Comparison of ENCODE assay signal across 19 cellular contexts in the genomic region with DNA sequence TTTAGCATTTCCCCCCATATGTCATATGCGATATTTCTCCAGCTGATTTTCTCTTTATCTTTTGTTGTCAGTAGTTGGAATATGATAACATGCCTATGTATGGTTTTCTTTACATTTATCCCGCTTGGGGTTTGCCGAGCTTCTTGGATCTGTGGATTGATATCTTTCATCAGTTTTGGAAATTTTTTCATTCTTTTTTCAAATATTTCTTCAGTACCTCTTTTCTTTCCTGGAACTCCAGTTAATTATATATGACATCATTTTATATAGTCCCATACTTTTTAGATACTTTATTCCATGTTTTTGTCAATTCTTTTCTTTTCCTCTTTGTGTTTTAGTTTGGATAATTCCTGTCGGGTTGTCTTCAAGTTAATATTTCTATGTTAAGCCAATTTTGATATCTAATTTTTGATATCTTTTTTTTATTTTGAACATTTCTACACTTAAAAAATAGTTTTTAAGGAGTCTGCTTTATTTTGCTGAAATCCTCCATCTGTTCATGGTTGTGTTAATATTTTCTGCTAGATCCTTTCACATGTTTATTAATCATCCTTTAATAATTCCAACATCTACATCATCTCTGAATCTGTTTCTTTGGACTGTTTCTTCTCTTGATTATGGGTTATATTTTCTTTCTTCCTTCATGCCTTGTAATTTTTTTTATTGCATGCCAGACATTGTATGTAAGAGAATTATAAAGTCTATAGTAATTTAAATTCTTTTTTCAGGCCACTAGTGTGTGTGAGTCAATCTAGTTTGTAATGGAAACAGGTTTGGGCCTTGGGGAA. TPM values are rescaled to one million over a fixed set of nuclear protein-coding genes. Genes with fewer than 3 reads are reported as not detected.
DNase-seq lines count a peak whose midpoint lies in the region; ATAC-seq, FAIRE-seq and TF ChIP-seq lines count a peak whose summit lies in the region.
"Had no signal": no experiment of that assay in that cellular context is flagged by ENCODE, and none has a peak within 500 bp of the region (broad histone marks: within the 10 kb centered on the region; RNA-seq: fewer than 3 reads in every experiment).

No MANE protein-coding gene starts in this region.

- no peak for TF ChIP-seq POLR2A in K562 (conservative IDR thresholded peaks at IDR 0.05)

- CTCF ChIA-PET in HEK293 (lab: Yijun Ruan, JAX) = interaction anchor here (0.9 kb wide), 1 partner anchor 70 kb away, joined by 5 read pairs; no protein-coding TSS in a partner anchor
- CTCF ChIA-PET in K562 (lab: Yijun Ruan, JAX; ENCODE audit: low intra/inter-chr PET ratio) = no interaction called here

- 81% methylated on average over 4 of the region's 4 CpGs for WGBS in K562 (ENCODE audit: insufficient coverage, low coverage, missing lambda C conversion rate)
- WGBS in small intestine, 3 donors = 96 to 98% (median 98%) methylated on average over 4 of the region's 4 CpGs

- H2AFZ ChIP-seq in K562 (ENCODE audit: low read depth, low read length) = no peak overlapping the region

- no peak overlapping the region for H3K4me3 Mint-ChIP-seq in chondrocyte (ENCODE audit: unreplicated experiment)
- H3K4me3 Mint-ChIP-seq: CD4-positive, alpha-beta memory T cell had no signal

- TF ChIP-seq EP300 in K562 (IDR thresholded peaks at IDR 0.05; ENCODE audit: low read length) = no peak

- H3K79me2 ChIP-seq in K562 (ENCODE audit: control insufficient read depth, insufficient read depth, low read length) = peaks cover 75% of the 10 kb centered on the region

- no peak overlapping the region for H3K27ac Mint-ChIP-seq in chondrocyte (ENCODE audit: unreplicated experiment)
- H3K27ac Mint-ChIP-seq: CD4-positive, alpha-beta memory T cell had no signal

- H3K36me3 Mint-ChIP-seq in chondrocyte (ENCODE audit: low read depth) = peaks cover 9% of the 10 kb centered on the region

- in situ Hi-C loops in K562 (cut with MboI) = no loop called here

- H3K27me3 ChIP-seq in K562 (ENCODE audit: control insufficient read depth in 2 of 2, insufficient read depth in 2 of 2, low read length in 2 of 2) (no peaks in the 10 kb centered on the region), small intestine (ENCODE audit: control insufficient read depth in 2 of 2, insufficient read depth in 2 of 2, low read length in 2 of 2) (no peaks in the 10 kb centered on the region)
- H3K27me3 ChIP-seq: BE2C had no signal

- intact Hi-C loops in K562 (cut with micrococcal nuclease) = no loop called here

- H3K27me3 Mint-ChIP-seq in chondrocyte (ENCODE audit: low read depth) = no peaks in the 10 kb centered on the region

- no peaks in the 10 kb centered on the region for H3K9me1 ChIP-seq in K562 (ENCODE audit: control insufficient read depth, insufficient read depth, low read length)

- H3K36me3 ChIP-seq in HEK293 (ENCODE audit: control insufficient read depth in 2 of 2, insufficient read depth in 1 of 2, low read length in 2 of 2) (no peaks in the 10 kb centered on the region), K562 (ENCODE audit: control insufficient read depth, insufficient read depth, low read length) (peaks cover 22% of the 10 kb centered on the region), small intestine (ENCODE audit: control insufficient read depth in 2 of 2, insufficient read depth in 2 of 2, low read length in 2 of 2) (no peaks in the 10 kb centered on the region)
- H3K36me3 ChIP-seq: BE2C had no signal

- POLR2A ChIA-PET in HEK293 (lab: Yijun Ruan, JAX) (no interaction called here), K562 (lab: Yijun Ruan, JAX) (no interaction called here)

- ATAC-seq in K562 (no peak), HG02588 (IDR thresholded peaks at IDR 0.05; ENCODE audit: unreplicated experiment) (no peak)

- TF ChIP-seq RAD21 in K562 (CRISPR knock-in tag; conservative IDR thresholded peaks at IDR 0.05 in 1 of 2, IDR thresholded peaks at IDR 0.05 in 1 of 2) = no peak

- H3K4me3 ChIP-seq in HEK293 (ENCODE audit: low read depth, low read length) (no peak overlapping the region), K562 (no peak overlapping the region), small intestine (ENCODE audit: low read depth in 1 of 2, low read length in 2 of 2) (no peak overlapping the region)

- H3K4me1 Mint-ChIP-seq in chondrocyte (ENCODE audit: low read depth) = no peaks in the 10 kb centered on the region

- DNase-seq in K562 (ENCODE audit: extremely low read depth in 1 of 4, low spot score in 3 of 4) = no peak
- no peak for DNase-seq in small intestine
- no peak for DNase-seq in HUDEP-2 (lab: John Stamatoyannopoulos, UW; ENCODE audit: unreplicated experiment in 76 of 76)
- no peak for DNase-seq in chondrocyte (ENCODE audit: low spot score)
- DNase-seq: BE2C; CD4-positive, alpha-beta memory T cell; COR-L47; DMS153; DMS79 treated with DMSO at 0.1 percent for 48 hours; EL; GDM1; IMR-90; KG1 had no signal

- H3K4me2 ChIP-seq in K562 (ENCODE audit: insufficient read depth, low read length) = no peak overlapping the region

- no peak overlapping the region for H3K27ac ChIP-seq in HEK293 (ENCODE audit: extremely low read depth, low read depth, low read length)
- no peak overlapping the region for H3K27ac ChIP-seq in K562 (ENCODE audit: extremely low read depth, low read depth, low read length)
- no peak overlapping the region for H3K27ac ChIP-seq in small intestine (ENCODE audit: low read depth in 1 of 2, low read length in 1 of 2)
- H3K27ac ChIP-seq: C4-2B, HL-60 had no signal

- H4K20me1 ChIP-seq in K562 (replicated peaks; ENCODE audit: control insufficient read depth, insufficient read depth, low read length) = no peaks in the 10 kb centered on the region

- H3K4me1 ChIP-seq in HEK293 (ENCODE audit: control insufficient read depth, insufficient read depth, low read length) (no peaks in the 10 kb centered on the region), K562 (replicated peaks in 1 of 2; ENCODE audit: control insufficient read depth in 2 of 2, insufficient read depth in 2 of 2, low read length in 2 of 2) (peaks cover 21 to 34% of the 10 kb centered on the region in 2 experiments), small intestine (ENCODE audit: control insufficient read depth in 2 of 2, insufficient read depth in 1 of 2, low read depth in 1 of 2, low read length in 1 of 2) (peaks cover 5 to 7% of the 10 kb centered on the region in 2 donors)
- H3K4me1 ChIP-seq: BE2C had no signal

- TF ChIP-seq CTCF in HEK293 (tag by site-specific recombination; IDR thresholded peaks at IDR 0.05) = no peak
- no peak for TF ChIP-seq CTCF in K562 (IDR thresholded peaks at IDR 0.05 in 2 of 3, conservative IDR thresholded peaks at IDR 0.05 in 1 of 3; ENCODE audit: insufficient read depth in 2 of 3, low read depth in 1 of 3, low read length in 3 of 3)
- no peak for TF ChIP-seq CTCF in chondrocyte (IDR thresholded peaks at IDR 0.05)

- peaks cover 23% of the 10 kb centered on the region for H3K9me3 Mint-ChIP-seq in chondrocyte (ENCODE audit: low read depth)

- H3K9ac ChIP-seq in K562 (ENCODE audit: insufficient read depth in 1 of 2, low read depth in 2 of 2, low read length in 2 of 2) = no peak overlapping the region

- peak; percentile 59 for FAIRE-seq in A204.1 (lab: Jason Lieb, UNC)
- no peak for FAIRE-seq in K562 (lab: Jason Lieb, UNC)
- FAIRE-seq in small intestine (lab: Jason Lieb, UNC) = peak; percentile 33
- FAIRE-seq: D721Med had no signal

- no TSS peak for BruUV-seq in K562 (replicated peaks; lab: Mats Ljungman, UMichigan)

- H3K9me3 ChIP-seq in HEK293 (ENCODE audit: control insufficient read depth, insufficient read depth, low read depth, low read length) (no peaks in the 10 kb centered on the region), K562 (replicated peaks; ENCODE audit: control insufficient read depth, insufficient read depth, low read depth, low read length) (peaks cover 18% of the 10 kb centered on the region), small intestine (ENCODE audit: control insufficient read depth, low read depth) (peaks cover 1% of the 10 kb centered on the region)
- H3K9me3 ChIP-seq: BE2C had no signal

TF ChIP-seq in K562, 482 proteins besides CTCF, POLR2A, EP300 and RAD21 (continues in another document):
- TF ChIP-seq, protein P1, sequence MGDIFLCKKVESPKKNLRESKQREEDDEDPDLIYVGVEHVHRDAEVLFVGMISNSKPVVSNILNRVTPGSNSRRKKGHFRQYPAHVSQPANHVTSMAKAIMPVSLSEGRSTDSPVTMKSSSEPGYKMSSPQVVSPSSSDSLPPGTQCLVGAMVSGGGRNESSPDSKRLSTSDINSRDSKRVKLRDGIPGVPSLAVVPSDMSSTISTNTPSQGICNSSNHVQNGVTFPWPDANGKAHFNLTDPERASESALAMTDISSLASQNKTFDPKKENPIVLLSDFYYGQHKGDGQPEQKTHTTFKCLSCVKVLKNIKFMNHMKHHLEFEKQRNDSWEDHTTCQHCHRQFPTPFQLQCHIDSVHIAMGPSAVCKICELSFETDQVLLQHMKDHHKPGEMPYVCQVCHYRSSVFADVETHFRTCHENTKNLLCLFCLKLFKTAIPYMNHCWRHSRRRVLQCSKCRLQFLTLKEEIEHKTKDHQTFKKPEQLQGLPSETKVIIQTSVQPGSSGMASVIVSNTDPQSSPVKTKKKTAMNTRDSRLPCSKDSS (IDR thresholded peaks at IDR 0.05; ENCODE audit: low read depth, partially characterized antibody) = peak; percentile 92
- TF ChIP-seq ZEB2 (IDR thresholded peaks at IDR 0.05) (peak; percentile 51), WHSC1 (IDR thresholded peaks at IDR 0.05; ENCODE audit: low read length) (no peak), ZNF23 (CRISPR knock-in tag; IDR thresholded peaks at IDR 0.05) (no peak), ETV5 (CRISPR knock-in tag; IDR thresholded peaks at IDR 0.05; ENCODE audit: low read depth) (no peak), CBFA2T3 (IDR thresholded peaks at IDR 0.05) (peak; percentile 32; the same call in 1 of the 2 replicates)

RNA-seq across cellular contexts. Expression of a gene that starts 9.5 kb away (rescaled TPM):
- total RNA-seq in K562 (2011; cell fraction: chromatin; rRNA removed; ENCODE audit: low replicate concordance) = 37.6 and 49.9 TPM in 2 replicates
- 23.3 and 28.0 TPM in 2 replicates for total RNA-seq in K562 (2011; cell fraction: nucleolus; rRNA removed)
- 34.2 and 58.8 TPM in 2 replicates for total RNA-seq in K562 (2011; cell fraction: nucleoplasm; rRNA removed)
- total RNA-seq in K562 (2014; rRNA removed) = 17.2 and 20.6 TPM in 2 replicates
- 9.3 and 10.2 TPM in 2 replicates for total RNA-seq in K562 (2014; rRNA removed; fragmentation: Illumina TruSeq; extraction: Trizol)
- total RNA-seq in K562 (2015; rRNA removed; fragmentation: Illumina TruSeq; extraction: Trizol) = 12.1 and 13.8 TPM in 2 replicates
- 23.1 and 24.2 TPM in 2 replicates for total RNA-seq in K562 (2021)
- 6.1 and 9.4 TPM in 2 replicates for polyA plus RNA-seq in K562 (2011; rRNA removed)
- 5.7 and 25.9 TPM in 2 replicates for polyA plus RNA-seq in K562 (2011; cell fraction: cytosol; rRNA removed)
- polyA plus RNA-seq in K562 (2011; cell fraction: nucleus; rRNA removed) = 9.8 and 25.2 TPM in 2 replicates
- 15.2 and 17.9 TPM in 2 replicates for polyA plus RNA-seq in K562 (2012)
- polyA plus RNA-seq in K562 (2014; fragmentation: Illumina TruSeq; extraction: Trizol) = 15.3 and 21.4 TPM in 2 replicates
- polyA plus RNA-seq in K562 (2014; fragmentation: Nextera tagmentation; extraction: Ambion mirVana) = under 1 TPM; 0.92 to 0.98 TPM
- polyA plus RNA-seq in K562 (2014; rRNA removed) = 13.5 and 19.4 TPM in 2 replicates
- 4.9 and 9.7 TPM in 2 replicates for polyA minus RNA-seq in K562 (2011; rRNA and poly(A)+ RNA removed)
- 5.5 and 9.4 TPM in 2 replicates for polyA minus RNA-seq in K562 (2011; cell fraction: cytosol; rRNA and poly(A)+ RNA removed)
- 9.3 and 15.9 TPM in 2 replicates for polyA minus RNA-seq in K562 (2011; cell fraction: nucleus; rRNA and poly(A)+ RNA removed)
- 10 to 100 TPM in 1 of 3 donors, 1 to 10 TPM in 2; 3.4 to 11.9 (median 8.6) TPM for polyA plus RNA-seq in small intestine
- 8.4 to 10.9 TPM (median 8.6 TPM) in 3 replicates for total RNA-seq in chondrocyte
